8 cellular contexts compared by ENCODE assay signal in the genomic region with DNA sequence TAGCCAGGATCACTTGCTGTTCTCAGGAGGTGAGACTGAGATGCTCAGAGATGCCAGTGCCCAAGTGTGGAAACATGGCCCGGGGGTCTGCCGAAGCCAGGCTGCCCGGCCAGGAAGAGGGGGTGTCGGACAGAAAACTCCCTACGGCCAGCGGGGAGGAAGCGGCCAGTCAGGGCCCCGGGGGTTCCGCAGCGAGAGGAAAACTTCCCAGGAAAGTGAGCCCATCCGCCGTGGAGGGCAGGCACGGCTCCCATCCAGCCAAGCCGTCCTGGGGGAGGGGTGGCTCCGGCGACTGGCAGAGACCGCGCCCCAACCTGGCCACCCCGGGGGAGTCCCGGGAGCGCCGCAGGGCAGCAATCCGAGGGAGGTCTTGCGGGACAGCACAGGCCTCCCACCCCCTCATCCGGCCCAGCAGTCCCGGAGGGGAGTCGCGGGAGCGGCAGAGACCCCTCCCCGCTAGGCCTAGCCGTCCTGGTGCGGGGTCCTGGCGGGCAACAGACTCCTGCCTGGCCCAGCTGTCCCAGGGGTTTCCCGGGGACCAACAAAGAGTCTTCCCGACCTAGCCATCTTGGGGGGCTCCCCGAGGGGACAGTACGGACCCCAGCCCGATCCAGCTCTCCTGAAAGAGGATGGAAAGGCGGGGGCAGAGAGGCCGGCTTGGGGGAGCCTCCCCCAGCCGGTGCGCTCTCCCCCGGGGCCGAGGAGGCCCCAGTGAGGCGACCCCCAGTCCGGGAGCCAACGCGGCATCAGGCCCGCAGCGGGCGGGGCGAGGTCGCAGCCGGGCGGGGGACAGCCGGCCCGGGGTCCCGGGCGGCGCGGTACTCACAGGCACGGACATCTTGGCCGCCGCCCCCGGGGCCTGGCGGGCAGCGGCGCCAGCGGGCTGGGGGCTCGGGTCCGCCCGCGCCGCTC.
DNase-seq lines count a peak whose midpoint lies in the region; ATAC-seq lines count a peak whose summit lies in the region.

No MANE protein-coding gene starts in this region.

- peak overlapping the region; percentile 58 for H3K4me3 Mint-ChIP-seq in activated T-cell treated with anti-CD3 and anti-CD28 coated beads, Interleukin-2, amount 50 U/mL, for 24 hours

- no peaks in the 10 kb centered on the region for H3K36me3 Mint-ChIP-seq in activated T-cell treated with anti-CD3 and anti-CD28 coated beads, Interleukin-2, amount 50 U/mL, for 24 hours (ENCODE audit: low read depth)

- H3K4me1 Mint-ChIP-seq in activated T-cell treated with anti-CD3 and anti-CD28 coated beads, Interleukin-2, amount 50 U/mL, for 24 hours (ENCODE audit: low read depth) = peaks cover 11% of the 10 kb centered on the region

- DNase-seq in activated T-cell treated with anti-CD3 and anti-CD28 coated beads, Interleukin-2, amount 50 U/mL, for 24 hours = no peak
- no peak for DNase-seq in activated T-cell treated with anti-CD3 and anti-CD28 coated beads for 4 hours
- DNase-seq in astrocyte of the hippocampus (ENCODE audit: low read depth, low spot score) = peak; percentile 64
- DNase-seq in kidney tubule cell (ENCODE audit: low spot score) = peak; percentile 69
- peak; percentile 47 for DNase-seq in superior temporal gyrus (ENCODE audit: extremely low spot score)
- DNase-seq in NCI-H128 (lab: John Stamatoyannopoulos, UW; ENCODE audit: unreplicated experiment) = no peak
- DNase-seq in stimulated activated CD4-positive, alpha-beta T cell treated with anti-CD3 and anti-CD28 coated beads, Interleukin-2, amount 100 ng/mL, for 24 hours = no peak

- no peak overlapping the region for H3K27ac Mint-ChIP-seq in activated T-cell treated with anti-CD3 and anti-CD28 coated beads, Interleukin-2, amount 50 U/mL, for 24 hours

- no peaks in the 10 kb centered on the region for H3K9me3 Mint-ChIP-seq in activated T-cell treated with anti-CD3 and anti-CD28 coated beads, Interleukin-2, amount 50 U/mL, for 24 hours

- H3K27me3 Mint-ChIP-seq in activated T-cell treated with anti-CD3 and anti-CD28 coated beads, Interleukin-2, amount 50 U/mL, for 24 hours = peaks cover 49% of the 10 kb centered on the region

- peak; percentile 27 for ATAC-seq in HG03064 (IDR thresholded peaks at IDR 0.05; ENCODE audit: low read depth, unreplicated experiment)

Comparison
In these comparisons a context has a peak if more than half of its experiments do, and no peak if none do; other contexts are left out.
1. DNase-seq: peak in astrocyte of the hippocampus (single experiment), kidney tubule cell (single experiment) and superior temporal gyrus (single experiment); none in activated T-cell treated with anti-CD3 and anti-CD28 coated beads, Interleukin-2, amount 50 U/mL, for 24 hours (single experiment), activated T-cell treated with anti-CD3 and anti-CD28 coated beads for 4 hours (single experiment), NCI-H128 (single experiment) and stimulated activated CD4-positive, alpha-beta T cell treated with anti-CD3 and anti-CD28 coated beads, Interleukin-2, amount 100 ng/mL, for 24 hours (0 of 2).